Comparison of ENCODE assay signal across 9 cellular contexts in genomic region chr22:38751422-38752346, GRCh38. TPM values are rescaled to one million over a fixed set of nuclear protein-coding genes. Genes with fewer than 3 reads are reported as not detected.
DNase-seq lines count a peak whose midpoint lies in the region; ATAC-seq and TF ChIP-seq lines count a peak whose summit lies in the region.
"Had no signal": no experiment of that assay in that cellular context is flagged by ENCODE, and none has a peak within 500 bp of the region (broad histone marks: within the 10 kb centered on the region; RNA-seq: fewer than 3 reads in every experiment).

No MANE protein-coding gene starts in this region.

- peaks cover 40 to 65% (median 60%) of the 10 kb centered on the region in 4 donors for H3K36me3 ChIP-seq in upper lobe of left lung

- no peaks in the 10 kb centered on the region for H3K9me3 Mint-ChIP-seq in activated naive CD8-positive, alpha-beta T cell (ENCODE audit: low read depth)
- no peaks in the 10 kb centered on the region for H3K9me3 Mint-ChIP-seq in naive thymus-derived CD8-positive, alpha-beta T cell

- TF ChIP-seq CTCF in upper lobe of left lung (IDR thresholded peaks at IDR 0.05), result no peak

- H3K36me3 Mint-ChIP-seq in activated naive CD8-positive, alpha-beta T cell, result no peaks in the 10 kb centered on the region
- H3K36me3 Mint-ChIP-seq in naive thymus-derived CD8-positive, alpha-beta T cell, result peaks cover 15 to 79% (median 36%) of the 10 kb centered on the region in 3 donors

- 53 to 65% methylated on average over 19 to 24 of the region's 24 CpGs for WGBS in upper lobe of left lung, 2 donors

- peak overlapping the region; percentile 65 to 98 (median 90) for H3K27ac ChIP-seq in upper lobe of left lung

- POLR2A ChIA-PET in naive thymus-derived CD8-positive, alpha-beta T cell (lab: Charles Lee), result interaction anchor here (0.5 to 37.2 kb wide), 18 partner anchors 3 to 567 kb away, joined by 3 to 1495 read pairs (median 6); partner anchors contain the start of genes CBX6, CBX7, GTPBP1 and NPTXR

- peaks cover 40 to 50% (median 44%) of the 10 kb centered on the region in 4 donors for H3K4me1 ChIP-seq in upper lobe of left lung

- no peaks in the 10 kb centered on the region for H3K9me3 ChIP-seq in upper lobe of left lung
- H3K9me3 ChIP-seq: adrenal gland had no signal

- H3K27me3 ChIP-seq in upper lobe of left lung, result no peaks in the 10 kb centered on the region
- H3K27me3 ChIP-seq: adrenal gland had no signal

- TF ChIP-seq EP300 in upper lobe of left lung (IDR thresholded peaks at IDR 0.05), result no peak

- no peaks in the 10 kb centered on the region for H3K27me3 Mint-ChIP-seq in activated naive CD8-positive, alpha-beta T cell
- H3K27me3 Mint-ChIP-seq in naive thymus-derived CD8-positive, alpha-beta T cell, result no peaks in the 10 kb centered on the region

- peak overlapping the region; percentile 99 for H3K27ac Mint-ChIP-seq in activated naive CD8-positive, alpha-beta T cell
- H3K27ac Mint-ChIP-seq in naive thymus-derived CD8-positive, alpha-beta T cell, result peak overlapping the region; percentile 96 to 100 (median 100)

- peak overlapping the region; percentile 92 for H3K4me3 Mint-ChIP-seq in activated naive CD8-positive, alpha-beta T cell
- H3K4me3 Mint-ChIP-seq in naive thymus-derived CD8-positive, alpha-beta T cell, result peak overlapping the region; percentile 94 to 100 (median 99)

- peak overlapping the region in 2 of 4 donors; percentile 12 to 59 for H3K4me3 ChIP-seq in upper lobe of left lung
- H3K4me3 ChIP-seq: adrenal gland had no signal

- DNase-seq in Ammon's horn (ENCODE audit: low spot score), result peak; percentile 73
- DNase-seq in SKM-1 treated with dmso at 0.1 percent for 144 hours (lab: John Stamatoyannopoulos, UW; ENCODE audit: unreplicated experiment), result peak; percentile 83
- DNase-seq in naive thymus-derived CD8-positive, alpha-beta T cell, result peak; percentile 54 to 92 (median 80)
- peak in 1 of 2 donors; percentile 81 for DNase-seq in upper lobe of left lung
- DNase-seq in epidermal melanocyte (ENCODE audit: insufficient read length, low spot score), result no peak

- ATAC-seq in HG02623 (IDR thresholded peaks at IDR 0.05; ENCODE audit: unreplicated experiment) (peak; percentile 31), upper lobe of left lung (ENCODE audit: low FRiP score in 2 of 2) (no peak), HG02610 (IDR thresholded peaks at IDR 0.05; ENCODE audit: unreplicated experiment) (no peak)
- ATAC-seq in naive thymus-derived CD8-positive, alpha-beta T cell, result peak; percentile 48 to 65

- TF ChIP-seq POLR2A in upper lobe of left lung (IDR thresholded peaks at IDR 0.05), result no peak

- peaks cover 68% of the 10 kb centered on the region for H3K4me1 Mint-ChIP-seq in activated naive CD8-positive, alpha-beta T cell (ENCODE audit: low read depth)
- H3K4me1 Mint-ChIP-seq in naive thymus-derived CD8-positive, alpha-beta T cell, result peaks cover 24 to 67% (median 61%) of the 10 kb centered on the region in 4 donors

RNA-seq across cellular contexts. Expression of gene SUN2, which starts 4.1 kb away (rescaled TPM):
- 1,000 to 10,000 TPM; 1,061 to 1,073 TPM for total RNA-seq in naive thymus-derived CD8-positive, alpha-beta T cell
- polyA plus RNA-seq in naive thymus-derived CD8-positive, alpha-beta T cell, result 100 to 1,000 TPM; 491 to 802 (median 518) TPM
- 100 to 1,000 TPM; 191 to 436 (median 275) TPM for total RNA-seq in upper lobe of left lung

RNA-seq across cellular contexts. Expression of gene DNAL4, which starts 42.3 kb away (rescaled TPM):
- total RNA-seq in naive thymus-derived CD8-positive, alpha-beta T cell, result 10 to 100 TPM in 1 of 2 experiments, 1 to 10 TPM in 1; 9.3 to 11.5 TPM
- polyA plus RNA-seq in naive thymus-derived CD8-positive, alpha-beta T cell, result 10 to 100 TPM; 11.2 to 14.7 (median 13.1) TPM
- total RNA-seq in upper lobe of left lung, result 10 to 100 TPM; 14.7 to 23.7 (median 20.2) TPM

RNA-seq across cellular contexts. Expression of gene GTPBP1, which starts 45.9 kb away (rescaled TPM):
- total RNA-seq in naive thymus-derived CD8-positive, alpha-beta T cell, result 10 to 100 TPM; 64.6 to 73.3 TPM
- 10 to 100 TPM; 17.2 to 29.3 (median 22.6) TPM for polyA plus RNA-seq in naive thymus-derived CD8-positive, alpha-beta T cell
- 100 to 1,000 TPM in 2 of 6 donors, 10 to 100 TPM in 4; 57.9 to 176 (median 73.6) TPM for total RNA-seq in upper lobe of left lung

RNA-seq across cellular contexts. Expression of gene JOSD1, which starts 50.9 kb away (rescaled TPM):
- total RNA-seq in naive thymus-derived CD8-positive, alpha-beta T cell, result 10 to 100 TPM; 50.5 to 52.6 TPM
- 1 to 10 TPM; 6.7 to 8.2 (median 7.8) TPM for polyA plus RNA-seq in naive thymus-derived CD8-positive, alpha-beta T cell
- 10 to 100 TPM; 47.1 to 84.8 (median 67.3) TPM for total RNA-seq in upper lobe of left lung

Comparison
In these comparisons a context has a peak if more than half of its experiments do, and no peak if none do; other contexts are left out.
1. ATAC-seq: peak in HG02623 (single experiment) and naive thymus-derived CD8-positive, alpha-beta T cell (2 of 2); none in upper lobe of left lung (0 of 2) and HG02610 (single experiment).